In the genomic region with DNA sequence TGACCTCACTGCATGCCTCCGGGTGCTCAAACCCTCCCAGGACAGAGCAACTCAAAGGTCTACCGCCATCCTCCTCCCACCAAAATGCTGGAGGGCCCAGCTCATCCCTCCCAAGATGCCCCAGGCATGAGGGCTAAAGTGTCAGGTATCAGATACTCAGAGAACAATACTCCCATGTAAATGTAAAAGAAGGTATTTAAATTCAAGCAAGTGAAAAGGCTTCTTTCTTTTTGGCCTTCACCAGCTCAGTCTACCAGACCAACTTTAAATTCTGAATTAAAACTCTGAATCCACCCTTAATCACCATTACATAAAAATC, we compare ENCODE assay signal across 11 cellular contexts. TPM values are rescaled to one million over a fixed set of nuclear protein-coding genes. Genes with fewer than 3 reads are reported as not detected.
DNase-seq lines count a peak whose midpoint lies in the region; ATAC-seq lines count a peak whose summit lies in the region.
"Had no signal": no experiment of that assay in that cellular context is flagged by ENCODE, and none has a peak within 500 bp of the region (broad histone marks: within the 10 kb centered on the region; RNA-seq: fewer than 3 reads in every experiment).

No MANE protein-coding gene starts in this region.

- peaks cover 30% of the 10 kb centered on the region for H3K79me1 ChIP-seq in mesendoderm (ENCODE audit: low read length)

- H3K9ac ChIP-seq in mesendoderm (ENCODE audit: low read length) = no peak overlapping the region

- peak overlapping the region; percentile 73 for H3K56ac ChIP-seq in mesendoderm (ENCODE audit: low read length)

- peak overlapping the region in 6 of 7 donors; percentile 39 to 98 (median 86) for H3K4me3 Mint-ChIP-seq in CD8-positive, alpha-beta memory T cell
- H3K4me3 Mint-ChIP-seq in activated T-helper 17 cell treated with anti-CD3 and anti-CD28 coated beads, Interleukin-2, amount 50 U/mL, for 72 hours = peak overlapping the region; percentile 90

- H3K9me3 Mint-ChIP-seq in CD8-positive, alpha-beta memory T cell = no peaks in the 10 kb centered on the region
- no peaks in the 10 kb centered on the region for H3K9me3 Mint-ChIP-seq in activated T-helper 17 cell treated with anti-CD3 and anti-CD28 coated beads, Interleukin-2, amount 50 U/mL, for 72 hours

- peaks cover 6 to 41% (median 9%) of the 10 kb centered on the region in 3 donors for H3K36me3 Mint-ChIP-seq in CD8-positive, alpha-beta memory T cell
- peaks cover 51% of the 10 kb centered on the region for H3K36me3 Mint-ChIP-seq in activated T-helper 17 cell treated with anti-CD3 and anti-CD28 coated beads, Interleukin-2, amount 50 U/mL, for 72 hours (ENCODE audit: low read depth)

- H3K9me3 ChIP-seq in CD8-positive, alpha-beta memory T cell (ENCODE audit: low read length) = no peaks in the 10 kb centered on the region
- no peaks in the 10 kb centered on the region for H3K9me3 ChIP-seq in HAP-1
- H3K9me3 ChIP-seq: stomach had no signal

- no peak for DNase-seq in CD8-positive, alpha-beta memory T cell
- DNase-seq in HAP-1 (ENCODE audit: low spot score in 2 of 2) (peak; percentile 85 to 96), mesendoderm (peak; percentile 92), 8988T (no peak), HCEC 1CT (no peak)
- DNase-seq: DMS53, NCI-H526 treated with DMSO at 0.1 percent for 48 hours, stomach had no signal

- ATAC-seq in activated T-helper 17 cell treated with anti-CD3 and anti-CD28 coated beads, Interleukin-2, amount 50 U/mL, for 72 hours (replicated peaks) = no peak
- ATAC-seq in GM21786 (IDR thresholded peaks at IDR 0.05; ENCODE audit: unreplicated experiment) = no peak
- ATAC-seq in GM18868 (IDR thresholded peaks at IDR 0.05; ENCODE audit: unreplicated experiment) = no peak

- no peak overlapping the region for H2AK5ac ChIP-seq in mesendoderm (ENCODE audit: low read length)

- H3K18ac ChIP-seq in mesendoderm (ENCODE audit: low read length) = no peak overlapping the region

- no CpG with 5 or more reads among the region's 2 CpGs for WGBS in mesendoderm (ENCODE audit: extremely low coverage, insufficient coverage, low lambda C conversion rate)

- peaks cover 42% of the 10 kb centered on the region for H3K4me1 ChIP-seq in CD8-positive, alpha-beta memory T cell (ENCODE audit: insufficient read depth, low read length)
- H3K4me1 ChIP-seq in HAP-1 = peaks cover 28% of the 10 kb centered on the region
- H3K4me1 ChIP-seq in mesendoderm (ENCODE audit: control insufficient read depth, low read depth, low read length) = peaks cover 22% of the 10 kb centered on the region

- no peak overlapping the region for H2BK120ac ChIP-seq in mesendoderm (ENCODE audit: low read depth, low read length)

- H3K27ac Mint-ChIP-seq in CD8-positive, alpha-beta memory T cell = peak overlapping the region in 5 of 8 donors; percentile 52 to 87 (median 70)
- H3K27ac Mint-ChIP-seq in activated T-helper 17 cell treated with anti-CD3 and anti-CD28 coated beads, Interleukin-2, amount 50 U/mL, for 72 hours = peak overlapping the region; percentile 85

- H3K27ac ChIP-seq in CD8-positive, alpha-beta memory T cell (ENCODE audit: low read depth, low read length) = no peak overlapping the region
- H3K27ac ChIP-seq in mesendoderm (ENCODE audit: low read depth, low read length) = no peak overlapping the region
- H3K27ac ChIP-seq: stomach had no signal

- H3K4ac ChIP-seq in mesendoderm (ENCODE audit: low read depth, low read length) = no peak overlapping the region

- no peak overlapping the region for H3K4me3 ChIP-seq in CD8-positive, alpha-beta memory T cell (ENCODE audit: low read length)
- H3K4me3 ChIP-seq in HAP-1 (peak overlapping the region; percentile 85), mesendoderm (ENCODE audit: low read length) (no peak overlapping the region)

- no peak overlapping the region for H3K23ac ChIP-seq in mesendoderm (ENCODE audit: low read length)

- H2BK5ac ChIP-seq in mesendoderm (ENCODE audit: low read length) = no peak overlapping the region

- peaks cover 58 to 81% (median 77%) of the 10 kb centered on the region in 3 donors for H3K4me1 Mint-ChIP-seq in CD8-positive, alpha-beta memory T cell
- H3K4me1 Mint-ChIP-seq in activated T-helper 17 cell treated with anti-CD3 and anti-CD28 coated beads, Interleukin-2, amount 50 U/mL, for 72 hours = peaks cover 27% of the 10 kb centered on the region

- H2BK15ac ChIP-seq in mesendoderm (replicated peaks; ENCODE audit: low read depth) = no peak overlapping the region

- H3K27me3 ChIP-seq in CD8-positive, alpha-beta memory T cell (ENCODE audit: insufficient read depth, low read length, poor library complexity, severe bottlenecking) = no peaks in the 10 kb centered on the region
- H3K27me3 ChIP-seq in HAP-1 (ENCODE audit: low read depth) (no peaks in the 10 kb centered on the region), mesendoderm (ENCODE audit: insufficient read depth, low read length, poor library complexity) (no peaks in the 10 kb centered on the region)
- H3K27me3 ChIP-seq: stomach had no signal

- H3K27me3 Mint-ChIP-seq in CD8-positive, alpha-beta memory T cell = no peaks in the 10 kb centered on the region
- H3K27me3 Mint-ChIP-seq in activated T-helper 17 cell treated with anti-CD3 and anti-CD28 coated beads, Interleukin-2, amount 50 U/mL, for 72 hours = no peaks in the 10 kb centered on the region

- POLR2A ChIA-PET in CD8-positive, alpha-beta memory T cell (lab: Charles Lee) = no interaction called here

- no peak overlapping the region for H3K4me2 ChIP-seq in mesendoderm (ENCODE audit: low read length)

- H4K8ac ChIP-seq in mesendoderm (ENCODE audit: low read depth, low read length) = no peak overlapping the region

- CTCF ChIA-PET in CD8-positive, alpha-beta memory T cell (lab: Charles Lee) = interaction anchor here (1.3 to 5.9 kb wide), 2 partner anchors 18 to 279 kb away, joined by 4 to 93 read pairs; no protein-coding TSS in a partner anchor

- in situ Hi-C loops in HAP-1 (cut with MboI; ENCODE audit: low sequenced_read_pairs) = no loop called here

- no peak overlapping the region for H4K5ac ChIP-seq in mesendoderm (ENCODE audit: low read length)

- peaks cover 65% of the 10 kb centered on the region for H3K79me2 ChIP-seq in mesendoderm (ENCODE audit: control insufficient read depth, insufficient read depth, low read length)

- H3K36me3 ChIP-seq in CD8-positive, alpha-beta memory T cell (ENCODE audit: insufficient read depth, low read length) = peaks cover 8% of the 10 kb centered on the region
- H3K36me3 ChIP-seq in HAP-1 (replicated peaks) (peaks cover 35% of the 10 kb centered on the region), mesendoderm (ENCODE audit: control insufficient read depth, insufficient read depth, low read length) (peaks cover 10% of the 10 kb centered on the region)

RNA-seq across cellular contexts. Expression of gene PARP1, which starts 3.0 kb away (rescaled TPM):
- 100 to 1,000 TPM; 224 to 234 TPM for total RNA-seq in CD8-positive, alpha-beta memory T cell
- polyA plus RNA-seq in CD8-positive, alpha-beta memory T cell = 137 TPM
- 100 to 1,000 TPM; 147 to 268 TPM for total RNA-seq in activated T-helper 17 cell treated with anti-CD3 and anti-CD28 coated beads, Interleukin-2, amount 50 U/mL, for 72 hours
- polyA plus RNA-seq in mesendoderm (2013, experiment 1 of 2) = 277 TPM
- polyA plus RNA-seq in mesendoderm (2013, experiment 2 of 2) = 282 TPM

Comparison
In these comparisons a context has a peak if more than half of its experiments do, and no peak if none do; other contexts are left out.
1. DNase-seq: peak in HAP-1 (2 of 2) and mesendoderm (single experiment); none in CD8-positive, alpha-beta memory T cell (0 of 5), 8988T (single experiment) and HCEC 1CT (single experiment).